9 cellular contexts compared by ENCODE assay signal in the genomic region with DNA sequence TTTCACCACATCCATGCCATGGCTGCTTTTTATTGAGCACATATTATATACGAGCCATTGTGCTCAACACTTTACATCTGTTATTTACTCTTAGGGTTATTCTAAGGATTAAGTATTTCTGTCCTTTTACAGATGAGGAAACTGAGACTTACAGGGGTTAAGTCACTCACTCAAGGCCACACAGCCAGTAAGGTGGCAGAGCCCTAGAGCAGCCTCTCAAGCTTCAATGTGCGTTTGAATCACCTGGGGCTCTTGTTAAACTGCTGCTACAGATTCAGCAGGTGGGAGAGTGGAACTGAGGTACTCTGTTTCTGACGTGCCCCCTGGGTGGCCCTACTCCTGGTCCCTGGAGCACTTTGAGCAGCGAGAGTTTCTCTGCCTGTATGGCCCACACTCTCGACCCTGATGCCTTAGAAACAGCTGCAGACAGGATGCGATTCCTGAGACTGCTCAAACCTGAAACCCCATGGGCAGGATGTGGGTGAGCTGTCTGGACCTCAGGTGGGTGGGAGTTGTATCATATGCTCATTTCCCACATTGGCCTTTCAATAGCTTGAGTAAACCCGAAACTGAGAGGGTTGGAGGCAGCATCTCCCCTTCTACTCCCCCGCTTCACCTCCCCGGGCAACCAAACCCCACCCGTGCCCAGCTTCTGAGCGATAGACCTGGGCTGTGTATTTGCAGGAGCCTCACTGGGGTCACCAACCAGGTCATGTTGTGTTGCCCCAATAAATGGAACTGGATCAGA. TPM values are rescaled to one million over a fixed set of nuclear protein-coding genes. Genes with fewer than 3 reads are reported as not detected.
DNase-seq lines count a peak whose midpoint lies in the region; ATAC-seq and TF ChIP-seq lines count a peak whose summit lies in the region.
"Had no signal": no experiment of that assay in that cellular context is flagged by ENCODE, and none has a peak within 500 bp of the region (broad histone marks: within the 10 kb centered on the region; RNA-seq: fewer than 3 reads in every experiment).

No MANE protein-coding gene starts in this region.

- H2BK120ac ChIP-seq in neuronal stem cell (ENCODE audit: low read depth, low read length) = no peak overlapping the region

- no peak for TF ChIP-seq POLR2A in ovary (IDR thresholded peaks at IDR 0.05)

- H3K9ac ChIP-seq in neuronal stem cell (ENCODE audit: low read depth, low read length, poor library complexity) = no peak overlapping the region
- H3K9ac ChIP-seq: parathyroid adenoma had no signal

- no peak overlapping the region for H3K23ac ChIP-seq in neuronal stem cell (ENCODE audit: low read depth, low read length, poor library complexity)

- TF ChIP-seq CTCF in GM12864 (IDR thresholded peaks at IDR 0.05; ENCODE audit: low read depth, low read length, missing control alignments) (no peak), ovary (IDR thresholded peaks at IDR 0.05) (no peak)

- no CpG with 5 or more reads among the region's 11 CpGs for WGBS in neuronal stem cell (ENCODE audit: extremely low coverage in 2 of 2, insufficient read length in 2 of 2, insufficient replicate concordance in 1 of 2), 2 donors
- 85 to 91% (median 86%) methylated on average over 11 of the region's 11 CpGs for WGBS in ovary, 3 donors

- H3K36me3 ChIP-seq in SJCRH30 = peaks cover 9% of the 10 kb centered on the region
- no peaks in the 10 kb centered on the region for H3K36me3 ChIP-seq in neuronal stem cell (replicated peaks in 1 of 2; ENCODE audit: control insufficient read depth in 2 of 2, insufficient read depth in 2 of 2, low read length in 2 of 2)
- no peaks in the 10 kb centered on the region for H3K36me3 ChIP-seq in ovary

- H2AFZ ChIP-seq in neuronal stem cell (ENCODE audit: low read length) = no peak overlapping the region
- H2AFZ ChIP-seq: parathyroid adenoma had no signal

- no peak overlapping the region for H2BK15ac ChIP-seq in neuronal stem cell (ENCODE audit: low read length)

- H3K79me1 ChIP-seq in neuronal stem cell (ENCODE audit: low read depth, low read length) = no peaks in the 10 kb centered on the region

- TF ChIP-seq EP300 in ovary (IDR thresholded peaks at IDR 0.05) = no peak

- no peak overlapping the region for H3K18ac ChIP-seq in neuronal stem cell (ENCODE audit: low read length)

- H3K4me3 ChIP-seq in GM12864 (ENCODE audit: low read depth, low read length) (no peak overlapping the region), SJCRH30 (no peak overlapping the region), neuronal stem cell (ENCODE audit: low read length in 2 of 2) (no peak overlapping the region), ovary (no peak overlapping the region)

- ATAC-seq in GM21825 (IDR thresholded peaks at IDR 0.05; ENCODE audit: unreplicated experiment) = peak; percentile 97

- H3K4ac ChIP-seq in neuronal stem cell (ENCODE audit: low read length) = no peak overlapping the region

- H3K4me2 ChIP-seq in neuronal stem cell (ENCODE audit: insufficient read depth, low read length, poor library complexity, severe bottlenecking) = no peak overlapping the region

- no peak overlapping the region for H4K8ac ChIP-seq in neuronal stem cell (ENCODE audit: low read depth, low read length)

- H3K27me3 ChIP-seq in SJCRH30 = no peaks in the 10 kb centered on the region
- no peaks in the 10 kb centered on the region for H3K27me3 ChIP-seq in neuronal stem cell (ENCODE audit: control insufficient read depth in 3 of 3, insufficient read depth in 3 of 3, low read depth in 1 of 3, low read length in 3 of 3)
- H3K27me3 ChIP-seq in ovary = no peaks in the 10 kb centered on the region

- peaks cover 44% of the 10 kb centered on the region for H3K4me1 ChIP-seq in SJCRH30
- H3K4me1 ChIP-seq in neuronal stem cell (ENCODE audit: control insufficient read depth in 2 of 2, insufficient read depth in 1 of 2, low read depth in 1 of 2, low read length in 2 of 2) = peaks cover 0 to 9% of the 10 kb centered on the region in 2 donors
- H3K4me1 ChIP-seq in ovary (ENCODE audit: insufficient read depth) = no peaks in the 10 kb centered on the region
- H3K4me1 ChIP-seq: parathyroid adenoma had no signal

- H3K14ac ChIP-seq in neuronal stem cell (ENCODE audit: low read length) = no peak overlapping the region

- H3K27ac ChIP-seq in SJCRH30 (peak overlapping the region; percentile 90), neuronal stem cell (replicated peaks; ENCODE audit: low read length) (no peak overlapping the region), ovary (no peak overlapping the region)
- H3K27ac ChIP-seq: parathyroid adenoma had no signal

- no peak overlapping the region for H4K91ac ChIP-seq in neuronal stem cell (ENCODE audit: low read depth, low read length, poor library complexity)

- no peak overlapping the region for H2BK12ac ChIP-seq in neuronal stem cell (ENCODE audit: low read length)

- peak; percentile 91 for DNase-seq in GM12864 (ENCODE audit: low read depth)
- peak; percentile 84 to 93 for DNase-seq in SJCRH30
- DNase-seq in activated naive CD8-positive, alpha-beta T cell treated with anti-CD3 and anti-CD28 coated beads, Interleukin-2, amount 50 U/mL, for 16 hours (ENCODE audit: low read depth, low spot score) = peak; percentile 75
- peak; percentile 51 to 89 (median 68) for DNase-seq in stimulated activated naive CD4-positive, alpha-beta T cell (lab: John Stamatoyannopoulos, UW)
- DNase-seq in neuronal stem cell (ENCODE audit: low spot score) = no peak
- DNase-seq in ovary = no peak
- no peak for DNase-seq in Ammon's horn (ENCODE audit: low spot score)

- H2AK5ac ChIP-seq in neuronal stem cell (ENCODE audit: low read depth, low read length) = no peak overlapping the region

- H3K9me3 ChIP-seq in SJCRH30 (replicated peaks) (no peaks in the 10 kb centered on the region), neuronal stem cell (replicated peaks in 1 of 2; ENCODE audit: control insufficient read depth in 2 of 2, insufficient read depth in 1 of 2, low read depth in 1 of 2, low read length in 2 of 2) (peaks cover 0 to 6% of the 10 kb centered on the region in 2 donors), ovary (no peaks in the 10 kb centered on the region)

- intact Hi-C loops in ovary (cut with DNase I) = no loop called here

- H2BK5ac ChIP-seq in neuronal stem cell (ENCODE audit: low read length) = no peak overlapping the region

RNA-seq across cellular contexts. Expression of gene MAN1C1, which starts 59.3 kb away (rescaled TPM):
- total RNA-seq in SJCRH30 (2014; rRNA removed; shearing (Covaris generic)) = 73.9 and 74.6 TPM in 2 replicates
- 7.3 TPM for polyA plus RNA-seq in neuronal stem cell (2013, experiment 1 of 2)
- 7.1 TPM for polyA plus RNA-seq in neuronal stem cell (2013, experiment 2 of 2)
- total RNA-seq in ovary = 10 to 100 TPM; 18.0 to 59.2 (median 41.0) TPM
- polyA plus RNA-seq in ovary = 10 to 100 TPM; 25.0 to 28.2 TPM

Comparison
In these comparisons a context has a peak if more than half of its experiments do, and no peak if none do; other contexts are left out.
1. DNase-seq: peak in GM12864 (single experiment), SJCRH30 (2 of 2), activated naive CD8-positive, alpha-beta T cell treated with anti-CD3 and anti-CD28 coated beads, Interleukin-2, amount 50 U/mL, for 16 hours (single experiment) and stimulated activated naive CD4-positive, alpha-beta T cell (6 of 6); none in neuronal stem cell (single experiment), ovary (0 of 5) and Ammon's horn (single experiment).